8 cellular contexts compared by ENCODE assay signal in the genomic region with DNA sequence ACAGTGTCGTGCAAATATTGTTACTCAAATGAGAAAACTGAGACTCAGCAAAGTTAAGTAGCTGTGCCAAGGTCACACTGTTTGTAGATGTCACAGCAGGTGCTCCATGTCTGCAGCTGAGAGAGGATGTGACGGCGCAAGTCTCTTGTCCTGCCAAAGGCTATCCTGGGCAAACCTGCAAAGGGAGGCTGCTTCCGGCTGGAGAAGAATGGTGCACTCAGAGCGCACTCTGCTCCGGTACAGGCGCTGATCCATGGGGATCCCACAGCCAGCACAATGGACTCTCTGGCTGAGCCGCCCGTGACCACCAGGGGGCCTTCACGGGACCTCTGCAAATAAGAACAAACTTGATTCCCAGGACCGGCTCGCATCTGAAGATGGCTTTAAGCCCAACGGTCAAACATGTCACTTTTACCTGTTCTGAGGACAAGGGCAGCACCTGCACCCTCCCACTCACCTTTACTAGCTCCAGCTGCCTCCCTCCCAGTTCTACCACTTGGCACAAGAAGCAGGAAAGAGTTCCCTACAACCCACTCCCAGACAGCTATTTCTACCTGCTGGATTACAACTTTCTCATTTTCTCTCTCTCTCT. TPM values are rescaled to one million over a fixed set of nuclear protein-coding genes. Genes with fewer than 3 reads are reported as not detected.
A peak's percentile ranks its signal among the peaks of the same experiment; 100 is the strongest.
DNase-seq lines count a peak whose midpoint lies in the region; ATAC-seq and TF ChIP-seq lines count a peak whose summit lies in the region.

No MANE protein-coding gene starts in this region.

- no peaks in the 10 kb centered on the region for H3K9me3 Mint-ChIP-seq in endothelial cell (ENCODE audit: unreplicated experiment)

- H3K36me3 Mint-ChIP-seq in endothelial cell (ENCODE audit: low read depth, unreplicated experiment) = no peaks in the 10 kb centered on the region

- H3K27ac Mint-ChIP-seq in endothelial cell (ENCODE audit: unreplicated experiment) = no peak overlapping the region

- TF ChIP-seq CTCF in AG09319 (IDR thresholded peaks at IDR 0.05; ENCODE audit: low read depth, low read length) (peak; percentile 97), endothelial cell (IDR thresholded peaks at IDR 0.05; ENCODE audit: unreplicated experiment) (peak; percentile 85)

- H3K4me3 Mint-ChIP-seq in endothelial cell (ENCODE audit: unreplicated experiment) = no peak overlapping the region

- DNase-seq in AG09319 (ENCODE audit: extremely low read depth, low read depth) = peak; percentile 37
- DNase-seq in NCI-H2171 (lab: John Stamatoyannopoulos, UW) = peak; percentile 32
- peak; percentile 19 to 31 for DNase-seq in activated CD4-positive, alpha-beta T cell treated with anti-CD3 and anti-CD28 coated beads, Interleukin-2, amount 50 U/mL, for 4 hours
- DNase-seq in endothelial cell (ENCODE audit: low spot score) = peak; percentile 87
- DNase-seq in mesenteric fat pad (ENCODE audit: low spot score) = peak; percentile 92
- DNase-seq in stimulated activated CD8-positive, alpha-beta memory T cell treated with anti-CD3 and anti-CD28 coated beads, Interleukin-4, amount 100 ng/mL, for 48 hours = peak; percentile 71
- DNase-seq in NCI-H446 treated with DMSO at 0.1 percent for 48 hours (lab: John Stamatoyannopoulos, UW) = no peak

- peaks cover 27% of the 10 kb centered on the region for H3K4me1 Mint-ChIP-seq in endothelial cell (ENCODE audit: unreplicated experiment)

- peak; percentile 85 for ATAC-seq in GM19455 (IDR thresholded peaks at IDR 0.05; ENCODE audit: unreplicated experiment)

- H3K27me3 Mint-ChIP-seq in endothelial cell (ENCODE audit: unreplicated experiment) = no peaks in the 10 kb centered on the region

RNA-seq across cellular contexts. Expression of a gene that starts 21.9 kb away (rescaled TPM):
- total RNA-seq in endothelial cell (ENCODE audit: unreplicated experiment) = 0.10 TPM
- 0.19 TPM for total RNA-seq in mesenteric fat pad
